ENCODE assay signal across 35 cellular contexts in the genomic region with DNA sequence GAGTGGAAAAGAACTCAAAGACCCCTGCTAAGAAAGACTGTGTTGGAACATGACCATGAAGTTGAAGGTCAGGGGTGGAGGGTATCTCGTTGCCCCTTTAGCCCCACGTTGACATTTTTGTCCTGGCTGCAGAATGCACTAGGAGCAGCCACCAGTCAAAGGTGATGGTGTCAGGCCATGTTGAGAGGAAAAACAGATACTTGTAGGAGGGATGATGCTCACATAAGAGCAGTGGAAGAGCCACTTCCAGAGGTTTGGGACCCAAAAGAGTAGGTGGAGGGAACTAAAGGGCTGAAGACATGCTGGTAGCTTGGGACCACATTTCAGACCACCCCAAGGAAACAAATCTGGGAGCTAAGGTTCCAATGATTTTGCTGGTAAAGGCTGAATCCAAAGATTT.
"Had no signal": no experiment of that assay in that cellular context is flagged by ENCODE, and none has a peak within 500 bp of the region (broad histone marks: within the 10 kb centered on the region; RNA-seq: fewer than 3 reads in every experiment).

No MANE protein-coding gene starts in this region.

- H3K36me3 Mint-ChIP-seq: activated CD4-positive, alpha-beta memory T cell treated with anti-CD3 and anti-CD28 coated beads for 36 hours; activated CD8-positive, alpha-beta memory T cell treated with anti-CD3 and anti-CD28 coated beads, Interleukin-2, amount 10 ng/mL, durations not matched to agents 7 days and 5 days; activated naive CD4-positive, alpha-beta T cell treated with anti-CD3 and anti-CD28 coated beads, Interleukin-2, amount 10 ng/mL, durations not matched to agents 7 days and 5 days; activated naive CD4-positive, alpha-beta T cell treated with anti-CD3 and anti-CD28 coated beads, Interleukin-2, amount 50 U/mL, for 72 hours had no signal

- H3K4me3 Mint-ChIP-seq: activated CD4-positive, alpha-beta memory T cell treated with anti-CD3 and anti-CD28 coated beads for 36 hours; activated CD4-positive, alpha-beta T cell treated with anti-CD3 and anti-CD28 coated beads for 36 hours; activated CD4-positive, alpha-beta T cell treated with anti-CD3 and anti-CD28 coated beads, Interleukin-2, amount 10 ng/mL, durations not matched to agents 24 days and 14 days; activated CD8-positive, alpha-beta memory T cell treated with anti-CD3 and anti-CD28 coated beads, Interleukin-2, amount 10 ng/mL, durations not matched to agents 7 days and 5 days; activated CD8-positive, alpha-beta T cell treated with anti-CD3 and anti-CD28 coated beads, Interleukin-2, amount 10 ng/mL, durations not matched to agents 7 days and 5 days; activated naive CD4-positive, alpha-beta T cell treated with anti-CD3 and anti-CD28 coated beads, Interleukin-2, amount 10 ng/mL, durations not matched to agents 7 days and 5 days; activated naive CD8-positive, alpha-beta T cell treated with anti-CD3 and anti-CD28 coated beads, Interleukin-2, amount 10 ng/mL, durations not matched to agents 7 days and 5 days; activated T-cell treated with anti-CD3 and anti-CD28 coated beads, Interleukin-2, amount 50 U/mL, for 24 hours; activated T-cell treated with anti-CD3 and anti-CD28 coated beads, Interleukin-2, amount 50 U/mL, for 72 hours; brain; T-helper 1 cell treated with Interleukin-12 subunit alpha and Interleukin-12 subunit beta and Interleukin-4 antibody, amounts not matched to agents 30 μg/mL and 1 μg/mL, for 36 hours; T-helper 2 cell treated with Interferon-gamma antibody and Interleukin-4, amounts not matched to agents 5 μg/mL and 100 μg/mL, for 36 hours had no signal

- H3K27ac ChIP-seq: ascending aorta, breast epithelium, cardiac muscle cell, colonic mucosa, epithelial cell of prostate, esophagus squamous epithelium, gastroesophageal sphincter, heart right ventricle, WERI-Rb-1 had no signal

- H3K27ac Mint-ChIP-seq: activated CD4-positive, alpha-beta memory T cell treated with anti-CD3 and anti-CD28 coated beads for 36 hours; activated CD4-positive, alpha-beta T cell treated with anti-CD3 and anti-CD28 coated beads for 36 hours; activated CD4-positive, alpha-beta T cell treated with anti-CD3 and anti-CD28 coated beads, Interleukin-2, amount 10 ng/mL, durations not matched to agents 24 days and 14 days; activated CD8-positive, alpha-beta memory T cell treated with anti-CD3 and anti-CD28 coated beads, Interleukin-2, amount 10 ng/mL, durations not matched to agents 7 days and 5 days; activated CD8-positive, alpha-beta T cell treated with anti-CD3 and anti-CD28 coated beads, Interleukin-2, amount 10 ng/mL, durations not matched to agents 7 days and 5 days; activated naive CD4-positive, alpha-beta T cell treated with anti-CD3 and anti-CD28 coated beads, Interleukin-2, amount 10 ng/mL, durations not matched to agents 7 days and 5 days; activated naive CD4-positive, alpha-beta T cell treated with anti-CD3 and anti-CD28 coated beads, Interleukin-2, amount 50 U/mL, for 72 hours; activated naive CD8-positive, alpha-beta T cell treated with anti-CD3 and anti-CD28 coated beads, Interleukin-2, amount 10 ng/mL, durations not matched to agents 7 days and 5 days; activated T-cell treated with anti-CD3 and anti-CD28 coated beads, Interleukin-2, amount 50 U/mL, for 24 hours; activated T-cell treated with anti-CD3 and anti-CD28 coated beads, Interleukin-2, amount 50 U/mL, for 72 hours; T-helper 1 cell treated with Interleukin-12 subunit alpha and Interleukin-12 subunit beta and Interleukin-4 antibody, amounts not matched to agents 30 μg/mL and 1 μg/mL, for 36 hours; T-helper 2 cell treated with Interferon-gamma antibody and Interleukin-4, amounts not matched to agents 5 μg/mL and 100 μg/mL, for 36 hours had no signal

- H3K4me1 ChIP-seq: ascending aorta, breast epithelium, colonic mucosa, esophagus squamous epithelium, gastroesophageal sphincter, heart right ventricle had no signal

- H3K9me3 ChIP-seq: ascending aorta, breast epithelium, colonic mucosa, esophagus squamous epithelium, gastroesophageal sphincter, heart right ventricle had no signal

- H3K27me3 ChIP-seq: ascending aorta, breast epithelium, cardiac muscle cell, colonic mucosa, esophagus squamous epithelium had no signal

- ATAC-seq: activated CD4-positive, alpha-beta T cell treated with anti-CD3 and anti-CD28 coated beads for 36 hours; activated CD8-positive, alpha-beta memory T cell treated with anti-CD3 and anti-CD28 coated beads, Interleukin-2, amount 10 ng/mL, durations not matched to agents 7 days and 5 days; activated CD8-positive, alpha-beta T cell treated with anti-CD3 and anti-CD28 coated beads, Interleukin-2, amount 10 ng/mL, durations not matched to agents 7 days and 5 days; activated naive CD4-positive, alpha-beta T cell treated with anti-CD3 and anti-CD28 coated beads, Interleukin-2, amount 50 U/mL, for 72 hours; activated T-cell treated with anti-CD3 and anti-CD28 coated beads, Interleukin-2, amount 50 U/mL, for 72 hours; gastroesophageal sphincter; heart right ventricle had no signal

- H3K36me3 ChIP-seq: ascending aorta, breast epithelium, cardiac muscle cell, colonic mucosa, esophagus squamous epithelium, gastroesophageal sphincter, heart right ventricle, WERI-Rb-1 had no signal

- FAIRE-seq: endometrium, endothelial cell of umbilical vein had no signal

- DNase-seq: activated CD4-positive, alpha-beta memory T cell treated with anti-CD3 and anti-CD28 coated beads for 36 hours; activated CD4-positive, alpha-beta T cell treated with anti-CD3 and anti-CD28 coated beads for 36 hours; activated CD4-positive, alpha-beta T cell treated with anti-CD3 and anti-CD28 coated beads, Interleukin-2, amount 10 ng/mL, durations not matched to agents 24 days and 14 days; activated CD4-positive, CD25-positive, alpha-beta regulatory T cell; activated CD4-positive, CD25-positive, alpha-beta regulatory T cell treated with anti-CD3 and anti-CD28 coated beads, Interleukin-2, amount 50 U/mL, for 72 hours; activated CD8-positive, alpha-beta memory T cell treated with anti-CD3 and anti-CD28 coated beads, Interleukin-2, amount 10 ng/mL, durations not matched to agents 7 days and 5 days; activated CD8-positive, alpha-beta memory T cell treated with anti-CD3 and anti-CD28 coated beads, Interleukin-2, amount 50 U/mL, for 48 hours; activated CD8-positive, alpha-beta T cell treated with anti-CD3 and anti-CD28 coated beads, Interleukin-2, amount 10 ng/mL, durations not matched to agents 7 days and 5 days; activated gamma-delta T cell; activated naive CD4-positive, alpha-beta T cell; activated naive CD4-positive, alpha-beta T cell treated with anti-CD3 and anti-CD28 coated beads, Interleukin-2, amount 10 ng/mL, durations not matched to agents 7 days and 5 days; activated naive CD8-positive, alpha-beta T cell treated with anti-CD3 and anti-CD28 coated beads, Interleukin-2, amount 10 ng/mL, durations not matched to agents 7 days and 5 days; activated T-cell treated with anti-CD3 and anti-CD28 coated beads for 4 hours; activated T-cell treated with anti-CD3 and anti-CD28 coated beads, Interleukin-2, amount 50 U/mL, for 24 hours; activated T-cell treated with anti-CD3 and anti-CD28 coated beads, Interleukin-2, amount 50 U/mL, for 72 hours; central memory CD4-positive, alpha-beta T cell; cerebellar nuclear complex; colonic mucosa; effector CD8-positive, alpha-beta T cell; esophagus squamous epithelium; foreskin melanocyte; heart right ventricle; T1000; WERI-Rb-1 had no signal

- H3K9me3 Mint-ChIP-seq: activated CD4-positive, alpha-beta memory T cell treated with anti-CD3 and anti-CD28 coated beads for 36 hours; activated naive CD4-positive, alpha-beta T cell treated with anti-CD3 and anti-CD28 coated beads, Interleukin-2, amount 10 ng/mL, durations not matched to agents 7 days and 5 days; activated naive CD4-positive, alpha-beta T cell treated with anti-CD3 and anti-CD28 coated beads, Interleukin-2, amount 50 U/mL, for 72 hours; activated T-cell treated with anti-CD3 and anti-CD28 coated beads, Interleukin-2, amount 50 U/mL, for 24 hours; T-helper 1 cell treated with Interleukin-12 subunit alpha and Interleukin-12 subunit beta and Interleukin-4 antibody, amounts not matched to agents 30 μg/mL and 1 μg/mL, for 36 hours had no signal

- H3K27me3 Mint-ChIP-seq: brain had no signal

- H3K4me3 ChIP-seq: ascending aorta, breast epithelium, cardiac muscle cell, colonic mucosa, esophagus squamous epithelium, gastroesophageal sphincter, heart right ventricle had no signal
